In the genomic region with DNA sequence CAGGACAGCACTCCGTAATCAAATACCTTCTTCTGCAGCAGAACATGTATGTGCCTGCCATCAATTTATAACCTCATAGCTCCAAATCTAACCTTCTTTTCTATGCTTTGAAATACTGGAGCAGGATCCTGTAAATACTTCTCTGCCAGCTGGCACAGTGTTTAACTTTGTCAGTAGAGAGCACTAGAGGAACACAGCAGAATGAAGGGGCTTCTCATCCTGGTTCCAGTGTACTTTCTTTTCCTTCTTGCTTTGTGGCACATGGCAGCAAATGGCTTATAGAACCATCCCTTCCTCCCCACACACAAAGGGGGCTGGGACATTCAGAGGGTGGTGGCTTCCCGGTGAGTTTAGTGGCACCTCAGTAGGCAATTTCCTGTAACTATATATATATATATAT, we compare ENCODE assay signal across 11 cellular contexts. TPM values are rescaled to one million over a fixed set of nuclear protein-coding genes. Genes with fewer than 3 reads are reported as not detected.
DNase-seq lines count a peak whose midpoint lies in the region; ATAC-seq and TF ChIP-seq lines count a peak whose summit lies in the region.
"Had no signal": no experiment of that assay in that cellular context is flagged by ENCODE, and none has a peak within 500 bp of the region (broad histone marks: within the 10 kb centered on the region; RNA-seq: fewer than 3 reads in every experiment).

No MANE protein-coding gene starts in this region.

- no peak overlapping the region for H3K4me3 ChIP-seq in GM12864 (ENCODE audit: low read depth, low read length)
- H3K4me3 ChIP-seq in fibroblast of pulmonary artery (replicated peaks; ENCODE audit: low read depth, low read length) = no peak overlapping the region
- H3K4me3 ChIP-seq: psoas muscle had no signal

- TF ChIP-seq CTCF in GM12864 (IDR thresholded peaks at IDR 0.05; ENCODE audit: low read depth, low read length, missing control alignments) = peak; percentile 21
- peak; percentile 45 for TF ChIP-seq CTCF in fibroblast of pulmonary artery (IDR thresholded peaks at IDR 0.05; ENCODE audit: low read length, missing control alignments)

- DNase-seq in DMS 273 treated with DMSO at 0.1 percent for 48 hours (lab: John Stamatoyannopoulos, UW) (peak; percentile 57), GM12864 (ENCODE audit: low read depth) (no peak), RKO (ENCODE audit: low spot score) (peak; percentile 52), fibroblast of pulmonary artery (ENCODE audit: low read depth) (peak; percentile 69), NCI-H226 (no peak), putamen (ENCODE audit: low spot score) (no peak), occipital lobe (lab: John Stamatoyannopoulos, UW) (no peak)
- DNase-seq: islet precursor cell, psoas muscle, T-helper 1 cell had no signal

- no peak for ATAC-seq in HG02970 (IDR thresholded peaks at IDR 0.05; ENCODE audit: low FRiP score, unreplicated experiment)
- ATAC-seq: psoas muscle had no signal

RNA-seq across cellular contexts. Expression of gene FBXW11, which starts 3.8 kb away (rescaled TPM):
- 162 TPM for total RNA-seq in occipital lobe

Comparison
In these comparisons a context has a peak if more than half of its experiments do, and no peak if none do; other contexts are left out.
1. DNase-seq: peak in DMS 273 treated with DMSO at 0.1 percent for 48 hours (single experiment), RKO (single experiment) and fibroblast of pulmonary artery (single experiment); none in GM12864 (single experiment), NCI-H226 (single experiment), putamen (single experiment) and occipital lobe (single experiment).